ENCODE assay signal across 9 cellular contexts in genomic region chr4:8269535-8270417, GRCh38. TPM values are rescaled to one million over a fixed set of nuclear protein-coding genes. Genes with fewer than 3 reads are reported as not detected.
DNase-seq lines count a peak whose midpoint lies in the region; TF ChIP-seq lines count a peak whose summit lies in the region.
"Had no signal": no experiment of that assay in that cellular context is flagged by ENCODE, and none has a peak within 500 bp of the region (broad histone marks: within the 10 kb centered on the region; RNA-seq: fewer than 3 reads in every experiment).

TSS of gene HTRA3 (plus strand) at chr4:8269754. CDS start at chr4:8269969, 215 bp downstream.

- TF ChIP-seq EP300 in stomach (IDR thresholded peaks at IDR 0.05): no peak

- no peaks in the 10 kb centered on the region for H3K9me3 ChIP-seq in stomach

- no peaks in the 10 kb centered on the region for H3K36me3 ChIP-seq in stomach

- TF ChIP-seq POLR2A in stomach (IDR thresholded peaks at IDR 0.05): no peak

- CTCF ChIA-PET in HEK293T (lab: Yijun Ruan, JAX): no interaction called here

- peaks cover 29 to 76% (median 56%) of the 10 kb centered on the region in 4 donors for H3K4me1 ChIP-seq in stomach

- H3K4me3 ChIP-seq in stomach: peak within 1 kb of the TSS; percentile 48 to 55 (median 52)

- H3K27ac ChIP-seq in stomach: peak within 1 kb of the TSS in 4 of 5 donors; percentile 47 to 85 (median 70)

- TF ChIP-seq CTCF in stomach (IDR thresholded peaks at IDR 0.05): no peak

- DNase-seq in HEK293T (ENCODE audit: extremely low spot score): peak; percentile 79
- DNase-seq in astrocyte of the hippocampus (ENCODE audit: low read depth, low spot score): peak; percentile 53
- peak; percentile 74 for DNase-seq in islet precursor cell
- DNase-seq in stomach: peak; percentile 28
- no peak for DNase-seq in NCI-H1048 (lab: John Stamatoyannopoulos, UW)
- no peak for DNase-seq in stimulated activated naive CD4-positive, alpha-beta T cell treated with Interleukin-2 at 50 U/mL for 16 hours (lab: John Stamatoyannopoulos, UW)
- DNase-seq in NCI-H1105 (lab: John Stamatoyannopoulos, UW): no peak
- no peak for DNase-seq in GM19238 (ENCODE audit: insufficient read length, low spot score)
- DNase-seq: effector CD4-positive, alpha-beta T cell had no signal

- intact Hi-C loops in stomach (cut with DNase I; ENCODE audit: low total_unique reads): no loop called here

- H3K27me3 ChIP-seq in stomach: peaks cover 0 to 22% (median 10%) of the 10 kb centered on the region in 3 donors

- 2 to 11% (median 2%) methylated on average over 5 to 111 of the region's 111 CpGs for WGBS in stomach, 5 donors

- POLR2A ChIA-PET in HEK293T (lab: Yijun Ruan, JAX): interaction anchor here (1.1 to 1.6 kb wide), 4 partner anchors 8 to 45 kb away, joined by 3 to 5 read pairs (median 4); no protein-coding TSS in a partner anchor

TF ChIP-seq in HEK293T, 16 proteins besides CTCF, POLR2A, EP300 and RAD21:
- TF ChIP-seq FOXA1 (IDR thresholded peaks at IDR 0.05) (no peak), LEF1 (IDR thresholded peaks at IDR 0.05; ENCODE audit: borderline replicate concordance) (no peak), SP1 (IDR thresholded peaks at IDR 0.05) (no peak), ZNF384 (IDR thresholded peaks at IDR 0.05) (no peak), ARNT (IDR thresholded peaks at IDR 0.05) (no peak), HDGF (IDR thresholded peaks at IDR 0.05; ENCODE audit: borderline replicate concordance) (no peak), NFRKB (IDR thresholded peaks at IDR 0.05) (no peak), CTBP1 (IDR thresholded peaks at IDR 0.05; ENCODE audit: borderline replicate concordance) (no peak), PKNOX1 (IDR thresholded peaks at IDR 0.05) (no peak), L3MBTL2 (conservative IDR thresholded peaks at IDR 0.05) (no peak), ELF4 (IDR thresholded peaks at IDR 0.05) (no peak), FOXM1 (IDR thresholded peaks at IDR 0.05; ENCODE audit: borderline replicate concordance) (no peak), SUZ12 (IDR thresholded peaks at IDR 0.05) (no peak), BHLHE40 (IDR thresholded peaks at IDR 0.05; ENCODE audit: borderline replicate concordance) (no peak), TARDBP (IDR thresholded peaks at IDR 0.05) (no peak), FOXK2 (IDR thresholded peaks at IDR 0.05) (no peak)

RNA-seq across cellular contexts. Expression of gene HTRA3, which starts in this region (rescaled TPM):
- total RNA-seq in stomach: 10 to 100 TPM; 15.6 to 26.8 (median 24.6) TPM
- 1 to 10 TPM; 6.6 to 9.9 (median 7.9) TPM for polyA plus RNA-seq in stomach

Comparison
In these comparisons a context has a peak if more than half of its experiments do, and no peak if none do; other contexts are left out.
1. DNase-seq: peak in HEK293T (single experiment), astrocyte of the hippocampus (single experiment), islet precursor cell (single experiment) and stomach (single experiment); none in NCI-H1048 (single experiment), stimulated activated naive CD4-positive, alpha-beta T cell treated with Interleukin-2 at 50 U/mL for 16 hours (single experiment), NCI-H1105 (single experiment) and GM19238 (single experiment).